Comparison of ENCODE assay signal across 14 cellular contexts in genomic region chr10:106935978-106936451, GRCh38.
DNase-seq lines count a peak whose midpoint lies in the region; ATAC-seq, FAIRE-seq and TF ChIP-seq lines count a peak whose summit lies in the region.
"Had no signal": no experiment of that assay in that cellular context is flagged by ENCODE, and none has a peak within 500 bp of the region (broad histone marks: within the 10 kb centered on the region; RNA-seq: fewer than 3 reads in every experiment).

No MANE protein-coding gene starts in this region.

- H3K23me2 ChIP-seq in H9 (ENCODE audit: insufficient read length, low read depth, low read length, poor library complexity, severe bottlenecking), result no peaks in the 10 kb centered on the region

- H3T11ph ChIP-seq in H9 (ENCODE audit: low read length), result no peak overlapping the region

- no peak overlapping the region for H3K4ac ChIP-seq in H9 (ENCODE audit: low read depth, low read length)

- H3K9me3 ChIP-seq in H9 (ENCODE audit: control insufficient read depth, low read depth, low read length), result no peaks in the 10 kb centered on the region
- H3K9me3 ChIP-seq: thyroid gland had no signal

- no peak overlapping the region for H2BK120ac ChIP-seq in H9 (ENCODE audit: low read depth, low read length, poor library complexity, severe bottlenecking)

- no peak overlapping the region for H3K27ac Mint-ChIP-seq in naive thymus-derived CD8-positive, alpha-beta T cell
- H3K27ac Mint-ChIP-seq in H9, result no peak overlapping the region
- H3K27ac Mint-ChIP-seq: activated T-cell treated with anti-CD3 and anti-CD28 coated beads, Interleukin-2, amount 50 U/mL, for 72 hours had no signal

- DNase-seq in caudate nucleus (lab: John Stamatoyannopoulos, UW), result no peak
- no peak for DNase-seq in naive thymus-derived CD8-positive, alpha-beta T cell
- no peak for DNase-seq in RCC 7860 (ENCODE audit: low spot score)
- DNase-seq in DMS79 (lab: John Stamatoyannopoulos, UW), result no peak
- DNase-seq in H9, result no peak
- DNase-seq: activated T-cell treated with anti-CD3 and anti-CD28 coated beads, Interleukin-2, amount 50 U/mL, for 72 hours; DMS 273 treated with DMSO at 0.1 percent for 48 hours; effector CD8-positive, alpha-beta T cell; SHP77 treated with DMSO at 0.1 percent for 48 hours; thyroid gland had no signal

- H4K5ac ChIP-seq in H9 (ENCODE audit: insufficient read length, low read depth, low read length), result no peak overlapping the region

- H3K4me3 Mint-ChIP-seq in naive thymus-derived CD8-positive, alpha-beta T cell, result no peak overlapping the region
- no peak overlapping the region for H3K4me3 Mint-ChIP-seq in H9
- H3K4me3 Mint-ChIP-seq: activated T-cell treated with anti-CD3 and anti-CD28 coated beads, Interleukin-2, amount 50 U/mL, for 72 hours had no signal

- H2BK20ac ChIP-seq in H9 (ENCODE audit: low read depth, low read length, poor library complexity, severe bottlenecking), result no peak overlapping the region

- H2BK5ac ChIP-seq in H9 (ENCODE audit: insufficient read length, low read length), result no peak overlapping the region

- H3K23ac ChIP-seq in H9 (ENCODE audit: insufficient read length, low read depth, low read length), result no peak overlapping the region

- H3K9me3 Mint-ChIP-seq in naive thymus-derived CD8-positive, alpha-beta T cell, result peaks cover 0 to 13% (median 3%) of the 10 kb centered on the region in 9 donors
- 0 out of 5 replicates have a peak, but pooled peaks cover 0 to 1% of the 10 kb centered on the region in 2 experiments for H3K9me3 Mint-ChIP-seq in H9

- no peaks in the 10 kb centered on the region for H3K79me1 ChIP-seq in H9 (ENCODE audit: insufficient read depth, low read depth, low read length, poor library complexity, severe bottlenecking)

- no peak overlapping the region for H3K4me2 ChIP-seq in H9 (ENCODE audit: insufficient read depth, insufficient read length, low read length)

- no peak overlapping the region for H2AK5ac ChIP-seq in H9 (ENCODE audit: insufficient read length, low read length)

- no peaks in the 10 kb centered on the region for H3K27me3 ChIP-seq in H9 (ENCODE audit: insufficient read depth, low read length)
- H3K27me3 ChIP-seq: thyroid gland had no signal

- H3K4me1 Mint-ChIP-seq in naive thymus-derived CD8-positive, alpha-beta T cell, result peaks cover 0 to 14% (median 0%) of the 10 kb centered on the region in 4 donors
- H3K4me1 Mint-ChIP-seq in H9, result peaks cover 0 to 10% of the 10 kb centered on the region in 2 experiments; a peak in 3 of 4 replicates

- FAIRE-seq in RCC 7860 (lab: Jason Lieb, UNC), result no peak
- FAIRE-seq: HepG2 had no signal

- no peak for TF ChIP-seq CTCF in H9 (conservative IDR thresholded peaks at IDR 0.05)

- ATAC-seq in GM18508 (IDR thresholded peaks at IDR 0.05; ENCODE audit: insufficient read depth, unreplicated experiment) (peak; percentile 68), GM21529 (IDR thresholded peaks at IDR 0.05; ENCODE audit: unreplicated experiment) (peak; percentile 65), HG03378 (IDR thresholded peaks at IDR 0.05; ENCODE audit: unreplicated experiment) (peak; percentile 73)
- ATAC-seq in naive thymus-derived CD8-positive, alpha-beta T cell, result no peak
- ATAC-seq: activated T-cell treated with anti-CD3 and anti-CD28 coated beads, Interleukin-2, amount 50 U/mL, for 72 hours; HepG2 had no signal

- peak overlapping the region; percentile 46 for H3K27ac ChIP-seq in caudate nucleus (ENCODE audit: low read depth, low read length)
- no peak overlapping the region for H3K27ac ChIP-seq in H9 (ENCODE audit: insufficient read length, low read depth, low read length)
- H3K27ac ChIP-seq: thyroid gland had no signal

- H3K56ac ChIP-seq in H9 (ENCODE audit: insufficient read length, low read depth, low read length), result no peak overlapping the region

- no peaks in the 10 kb centered on the region for H3K79me2 ChIP-seq in H9 (ENCODE audit: insufficient read depth, low read length)

- no peak overlapping the region for H2AFZ ChIP-seq in H9 (ENCODE audit: low read length)

- POLR2A ChIA-PET in naive thymus-derived CD8-positive, alpha-beta T cell (lab: Charles Lee), result no interaction called here

- no peak overlapping the region for H2BK12ac ChIP-seq in H9 (ENCODE audit: insufficient read length, low read depth, low read length)

- no peak overlapping the region for H3K14ac ChIP-seq in H9 (ENCODE audit: insufficient read depth, low read length)

- no peak overlapping the region for H2BK15ac ChIP-seq in H9 (ENCODE audit: low read depth, low read length)

- no peak overlapping the region for H3K18ac ChIP-seq in H9 (ENCODE audit: insufficient read length, low read depth, low read length)

- H3K36me3 Mint-ChIP-seq in naive thymus-derived CD8-positive, alpha-beta T cell, result no peaks in the 10 kb centered on the region
- H3K36me3 Mint-ChIP-seq in H9 (ENCODE audit: insufficient read depth in 1 of 3, low read depth in 3 of 3), result no peaks in the 10 kb centered on the region

- H4K20me1 ChIP-seq in H9 (ENCODE audit: control insufficient read depth, insufficient read depth, insufficient read length), result no peaks in the 10 kb centered on the region

- no peaks in the 10 kb centered on the region for H3K4me1 ChIP-seq in H9 (ENCODE audit: insufficient read depth, low read length)

- H3K9ac ChIP-seq in H9 (ENCODE audit: extremely low read depth, insufficient read length, low read length), result no peak overlapping the region

- H4K91ac ChIP-seq in H9 (ENCODE audit: insufficient read length, low read depth, low read length), result no peak overlapping the region

- no peaks in the 10 kb centered on the region for H3K27me3 Mint-ChIP-seq in naive thymus-derived CD8-positive, alpha-beta T cell
- H3K27me3 Mint-ChIP-seq in H9 (ENCODE audit: low read depth), result peaks cover 16% of the 10 kb centered on the region

- no peak overlapping the region for H4K8ac ChIP-seq in H9 (replicated peaks; ENCODE audit: insufficient read length, low read depth, low read length)

Comparison
In these comparisons a context has a peak if more than half of its experiments do, and no peak if none do; other contexts are left out.
1. ATAC-seq: peak in GM18508 (single experiment), GM21529 (single experiment) and HG03378 (single experiment); none in naive thymus-derived CD8-positive, alpha-beta T cell (0 of 2).